7 cellular contexts compared by ENCODE assay signal in the genomic region with DNA sequence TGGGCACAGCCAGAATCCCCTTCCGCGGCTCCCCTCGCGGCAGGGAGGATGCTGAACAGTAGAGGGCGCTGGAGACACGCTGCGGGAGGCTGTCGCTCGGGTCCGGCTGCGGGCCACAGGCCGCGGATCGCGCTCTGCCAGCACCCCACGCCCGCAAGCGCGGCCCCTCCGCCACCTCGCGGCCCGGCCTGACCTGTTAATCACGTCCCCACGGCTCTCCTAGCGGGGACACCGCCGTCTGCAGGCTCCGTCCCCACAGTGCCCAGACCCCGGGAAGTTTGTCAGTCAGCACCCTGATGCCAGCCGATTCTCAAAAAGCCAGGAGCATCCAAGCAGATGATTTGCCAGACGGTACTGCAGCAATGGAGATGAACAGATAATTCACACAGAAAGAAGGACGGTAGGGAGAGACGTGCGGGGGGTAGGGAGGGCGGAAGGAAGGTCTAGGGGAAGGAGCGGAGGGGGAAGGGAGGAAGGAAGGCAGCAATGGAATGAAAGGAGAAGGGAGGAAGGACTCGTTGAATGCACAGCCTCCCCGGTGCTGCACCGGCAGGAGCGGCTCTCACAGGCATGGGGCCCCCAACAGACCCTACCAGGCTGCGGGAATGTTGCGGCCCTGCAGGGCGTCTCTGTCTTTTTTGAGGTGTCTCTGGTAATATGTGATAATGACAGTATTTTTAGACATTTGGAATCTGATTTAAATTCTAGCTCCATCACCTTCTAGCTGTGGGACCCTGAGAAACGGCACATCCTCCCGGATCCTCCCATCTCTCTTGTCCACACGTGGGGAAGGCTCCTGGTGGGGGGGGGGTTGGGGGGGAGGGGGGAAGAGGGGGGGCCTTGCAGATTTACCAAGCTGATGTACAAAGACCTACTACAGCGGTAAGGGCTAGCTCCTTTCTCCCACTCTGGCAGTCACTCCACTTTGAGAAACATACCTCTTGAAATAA. TPM values are rescaled to one million over a fixed set of nuclear protein-coding genes. Genes with fewer than 3 reads are reported as not detected.
DNase-seq lines count a peak whose midpoint lies in the region; ATAC-seq and TF ChIP-seq lines count a peak whose summit lies in the region.
"Not testable (repeated sequence)": the region's sequence is repeated elsewhere in the genome, so short reads cannot be mapped to it uniquely, and the experiment has no call there.

No MANE protein-coding gene starts in this region.

- H3K27ac ChIP-seq in HUES64 (ENCODE audit: low read depth, low read length), result not testable (repeated sequence)
- H3K27ac ChIP-seq in coronary artery, result peak overlapping the region in 1 of 2 donors; percentile 58

- not testable (repeated sequence) for H3K27me3 Mint-ChIP-seq in immature natural killer cell (ENCODE audit: low read depth in 3 of 3); progenitor cell of endocrine pancreas

- TF ChIP-seq CTCF in coronary artery (IDR thresholded peaks at IDR 0.05); progenitor cell of endocrine pancreas (IDR thresholded peaks at IDR 0.05; ENCODE audit: unreplicated experiment): not testable (repeated sequence)

- not testable (repeated sequence) for H3K27me3 ChIP-seq in HUES64 (ENCODE audit: insufficient read depth, low read length)

- 0% methylated on average over 6 of the region's 48 CpGs for WGBS in HUES64

- H3K4me3 Mint-ChIP-seq in immature natural killer cell (peak overlapping the region in 2 of 5 donors; percentile 42 to 48), progenitor cell of endocrine pancreas (ENCODE audit: low read depth) (peak overlapping the region; percentile 19)

- not testable (repeated sequence) for H3K4me1 Mint-ChIP-seq in immature natural killer cell; progenitor cell of endocrine pancreas (ENCODE audit: low read depth)

- not testable (repeated sequence) for H3K4me1 ChIP-seq in HUES64 (ENCODE audit: insufficient read depth, low read length)

- H3K27ac Mint-ChIP-seq in immature natural killer cell, progenitor cell of endocrine pancreas: not testable (repeated sequence)

- not testable (repeated sequence) for H3K9me3 ChIP-seq in HUES64 (ENCODE audit: insufficient read depth, low read depth, low read length)

- not testable (repeated sequence) for H3K36me3 ChIP-seq in HUES64 (ENCODE audit: insufficient read depth, low read length)

- not testable (repeated sequence) for H3K9me3 Mint-ChIP-seq in immature natural killer cell; progenitor cell of endocrine pancreas (ENCODE audit: low read depth)

- H3K9ac ChIP-seq in HUES64 (ENCODE audit: low read depth, low read length), result not testable (repeated sequence)

- peak; percentile 54 for DNase-seq in activated CD8-positive, alpha-beta memory T cell treated with anti-CD3 and anti-CD28 coated beads, Interleukin-2, amount 50 U/mL, for 48 hours
- DNase-seq in coronary artery (ENCODE audit: low spot score), result peak; percentile 29
- DNase-seq in immature natural killer cell, result peak; percentile 29 to 56 (median 45)
- DNase-seq in progenitor cell of endocrine pancreas (ENCODE audit: low spot score, unreplicated experiment), result peak; percentile 36

- H3K36me3 Mint-ChIP-seq in immature natural killer cell; progenitor cell of endocrine pancreas (ENCODE audit: insufficient read depth): not testable (repeated sequence)

- H3K4me3 ChIP-seq in HUES64 (ENCODE audit: low read length) (peak overlapping the region; percentile 48), coronary artery (peak overlapping the region; percentile 65)

- peak; percentile 67 for ATAC-seq in GM18861 (IDR thresholded peaks at IDR 0.05; ENCODE audit: unreplicated experiment)
- peak; percentile 79 for ATAC-seq in HG02588 (IDR thresholded peaks at IDR 0.05; ENCODE audit: unreplicated experiment)

RNA-seq across cellular contexts. Expression of gene SYT15B, which starts 19.5 kb away (rescaled TPM):
- polyA plus RNA-seq in HUES64 (2013, experiment 1 of 2), result not detected
- polyA plus RNA-seq in HUES64 (2013, experiment 2 of 2), result not detected
- not detected for polyA plus RNA-seq in immature natural killer cell
- total RNA-seq in progenitor cell of endocrine pancreas, result 0.13 and 0.36 TPM in 2 replicates
